Comparison of ENCODE assay signal across 17 cellular contexts in genomic region chr16:88491560-88492310, GRCh38. TPM values are rescaled to one million over a fixed set of nuclear protein-coding genes. Genes with fewer than 3 reads are reported as not detected.
DNase-seq lines count a peak whose midpoint lies in the region; ATAC-seq, FAIRE-seq and TF ChIP-seq lines count a peak whose summit lies in the region.
"Had no signal": no experiment of that assay in that cellular context is flagged by ENCODE, and none has a peak within 500 bp of the region (broad histone marks: within the 10 kb centered on the region; RNA-seq: fewer than 3 reads in every experiment).

No MANE protein-coding gene starts in this region.

- no peak for FAIRE-seq in H1 (lab: Jason Lieb, UNC)
- FAIRE-seq: H54 had no signal

- H3K4me3 Mint-ChIP-seq in activated naive CD4-positive, alpha-beta T cell treated with anti-CD3 and anti-CD28 coated beads for 36 hours, result no peak overlapping the region
- H3K4me3 Mint-ChIP-seq in nephron progenitor cell, result no peak overlapping the region
- H3K4me3 Mint-ChIP-seq: CD14-positive monocyte had no signal

- no peak overlapping the region for H4K91ac ChIP-seq in H1 (replicated peaks; ENCODE audit: insufficient read length, low read length)

- H3K56ac ChIP-seq in H1 (replicated peaks; ENCODE audit: insufficient read length, low read depth, low read length), result no peak overlapping the region

- H2BK12ac ChIP-seq in H1 (ENCODE audit: low read depth, low read length), result no peak overlapping the region

- H3K4me1 Mint-ChIP-seq in activated naive CD4-positive, alpha-beta T cell treated with anti-CD3 and anti-CD28 coated beads for 36 hours (ENCODE audit: low read depth), result no peaks in the 10 kb centered on the region
- H3K4me1 Mint-ChIP-seq in nephron progenitor cell, result peaks cover 4% of the 10 kb centered on the region
- H3K4me1 Mint-ChIP-seq: CD14-positive monocyte had no signal

- peak overlapping the region; percentile 68; the same call in 1 of the 2 replicates for H4K8ac ChIP-seq in H1 (ENCODE audit: extremely low read depth, insufficient read depth, low read length)

- H4K5ac ChIP-seq in H1 (ENCODE audit: insufficient read length, low read depth, low read length), result no peak overlapping the region

- no peak overlapping the region for H2AK5ac ChIP-seq in H1 (ENCODE audit: low read depth, low read length)

- no peak for TF ChIP-seq CTCF in H1 (IDR thresholded peaks at IDR 0.05; ENCODE audit: control extremely low read depth in 1 of 3, insufficient read depth in 1 of 3, low read depth in 1 of 3, low read length in 3 of 3)
- no peak for TF ChIP-seq CTCF in nephron progenitor cell (IDR thresholded peaks at IDR 0.05)
- TF ChIP-seq CTCF in vagina (IDR thresholded peaks at IDR 0.05), result no peak

- no peak overlapping the region for H3K18ac ChIP-seq in H1 (ENCODE audit: extremely low read depth, low read length)

- H2BK15ac ChIP-seq in H1 (ENCODE audit: low read length), result no peak overlapping the region

- no peaks in the 10 kb centered on the region for H3K79me1 ChIP-seq in H1 (ENCODE audit: low read depth, low read length)

- no peaks in the 10 kb centered on the region for H3K9me3 ChIP-seq in H1 (ENCODE audit: insufficient read depth in 2 of 2, low read depth in 1 of 2, low read length in 1 of 2)
- no peaks in the 10 kb centered on the region for H3K9me3 ChIP-seq in vagina

- TF ChIP-seq POLR2A in H1 (IDR thresholded peaks at IDR 0.05; ENCODE audit: control extremely low read depth in 1 of 2, low read depth in 2 of 2, low read length in 2 of 2), result no peak
- no peak for TF ChIP-seq POLR2A in vagina (IDR thresholded peaks at IDR 0.05)

- no peak overlapping the region for H2AFZ ChIP-seq in H1 (ENCODE audit: low read length)

- H3K36me3 ChIP-seq in H1 (ENCODE audit: control insufficient read depth in 2 of 4, insufficient read depth in 4 of 4, low read length in 3 of 4), result no peaks in the 10 kb centered on the region
- no peaks in the 10 kb centered on the region for H3K36me3 ChIP-seq in vagina

- TF ChIP-seq EP300 in H1 (IDR thresholded peaks at IDR 0.05; ENCODE audit: borderline replicate concordance in 1 of 2, low read depth in 2 of 2, low read length in 2 of 2), result no peak

- ATAC-seq in activated naive CD4-positive, alpha-beta T cell treated with anti-CD3 and anti-CD28 coated beads, Interleukin-2, amount 50 U/mL, for 72 hours, result no peak
- no peak for ATAC-seq in GM21723 (IDR thresholded peaks at IDR 0.05; ENCODE audit: unreplicated experiment)

- no peak overlapping the region for H3K4me2 ChIP-seq in H1 (ENCODE audit: insufficient read depth in 1 of 2, low read depth in 2 of 2, low read length in 2 of 2)

- H2BK20ac ChIP-seq in H1 (ENCODE audit: low read length), result no peak overlapping the region

- H3K79me2 ChIP-seq in H1 (ENCODE audit: control insufficient read depth in 1 of 2, insufficient read depth in 2 of 2, low read length in 2 of 2), result no peaks in the 10 kb centered on the region

- no peak overlapping the region for H2BK5ac ChIP-seq in H1 (ENCODE audit: low read depth, low read length)

- H3K4me1 ChIP-seq in H1 (replicated peaks in 1 of 4; ENCODE audit: control insufficient read depth in 3 of 4, insufficient read depth in 4 of 4, low read length in 3 of 4), result no peaks in the 10 kb centered on the region
- H3K4me1 ChIP-seq in vagina, result no peaks in the 10 kb centered on the region

- POLR2A ChIA-PET in H1 (lab: Charles Lee; ENCODE audit: partially characterized antibody), result no interaction called here

- no peak for TF ChIP-seq RAD21 in H1 (IDR thresholded peaks at IDR 0.05 in 1 of 2, conservative IDR thresholded peaks at IDR 0.05 in 1 of 2; ENCODE audit: low read depth in 2 of 2, low read length in 2 of 2)

- no peak for DNase-seq in activated naive CD4-positive, alpha-beta T cell treated with anti-CD3 and anti-CD28 coated beads, Interleukin-2, amount 50 U/mL, for 72 hours (ENCODE audit: low spot score in 2 of 2)
- no peak for DNase-seq in activated naive CD4-positive, alpha-beta T cell treated with anti-CD3 and anti-CD28 coated beads for 36 hours
- no peak for DNase-seq in H1 (ENCODE audit: low read depth in 1 of 2, low spot score in 2 of 2)
- DNase-seq in nephron progenitor cell, result no peak
- no peak for DNase-seq in NCI-H1105 treated with DMSO at 0.1 percent for 48 hours (lab: John Stamatoyannopoulos, UW)
- DNase-seq in NCI-H69 (lab: John Stamatoyannopoulos, UW), result no peak
- DNase-seq in vagina (ENCODE audit: extremely low spot score in 2 of 2), result no peak
- DNase-seq: 8988T, DND-41, GF-D8, NCI-H1436, NCI-H2029 treated with DMSO at 0.1 percent for 48 hours, NCI-H510A treated with DMSO at 0.1 percent for 48 hours, SHP77 treated with DMSO at 0.1 percent for 48 hours had no signal

- H3K23ac ChIP-seq in H1 (ENCODE audit: insufficient read length), result no peak overlapping the region

- H3K27me3 ChIP-seq in H1 (replicated peaks in 1 of 4; ENCODE audit: control insufficient read depth in 3 of 4, extremely low read depth in 1 of 4, insufficient read depth in 3 of 4, low read length in 3 of 4) (no peaks in the 10 kb centered on the region), vagina (no peaks in the 10 kb centered on the region)

- H2BK120ac ChIP-seq in H1 (replicated peaks; ENCODE audit: low read depth, low read length), result no peak overlapping the region

- no peak overlapping the region for H3K9ac ChIP-seq in H1 (replicated peaks in 1 of 4; ENCODE audit: extremely low read depth in 1 of 4, low read depth in 3 of 4, low read length in 3 of 4)

- CTCF ChIA-PET in activated naive CD4-positive, alpha-beta T cell treated with anti-CD3 and anti-CD28 coated beads for 36 hours (lab: Charles Lee), result no interaction called here
- CTCF ChIA-PET in H1 (lab: Charles Lee; ENCODE audit: partially characterized antibody), result interaction anchor here (0.7 to 3.3 kb wide), 6 partner anchors 13 to 779 kb away, joined by 3 to 22 read pairs (median 4); no protein-coding TSS in a partner anchor

- no peak overlapping the region for H3K4ac ChIP-seq in H1 (replicated peaks; ENCODE audit: insufficient read length, low read depth, low read length)

- peak overlapping the region; percentile 44 to 77 for H3K27ac Mint-ChIP-seq in activated naive CD4-positive, alpha-beta T cell treated with anti-CD3 and anti-CD28 coated beads, Interleukin-2, amount 50 U/mL, for 72 hours
- no peak overlapping the region for H3K27ac Mint-ChIP-seq in activated naive CD4-positive, alpha-beta T cell treated with anti-CD3 and anti-CD28 coated beads for 36 hours
- peak overlapping the region; percentile 33 for H3K27ac Mint-ChIP-seq in nephron progenitor cell
- H3K27ac Mint-ChIP-seq: CD14-positive monocyte had no signal

- H4K20me1 ChIP-seq in H1 (replicated peaks in 1 of 2; ENCODE audit: control insufficient read depth in 1 of 2, insufficient read depth in 2 of 2, low read length in 2 of 2), result peaks cover 0 to 4% of the 10 kb centered on the region in 2 experiments

- H3K27me3 Mint-ChIP-seq in activated naive CD4-positive, alpha-beta T cell treated with anti-CD3 and anti-CD28 coated beads for 36 hours (ENCODE audit: low read depth), result no peaks in the 10 kb centered on the region
- H3K27me3 Mint-ChIP-seq in nephron progenitor cell (ENCODE audit: low read depth, poor library complexity), result no peaks in the 10 kb centered on the region

- intact Hi-C loops in activated naive CD4-positive, alpha-beta T cell treated with anti-CD3 and anti-CD28 coated beads for 36 hours (cut with micrococcal nuclease), result no loop called here
- intact Hi-C loops in vagina (cut with DNase I), result no loop called here

- 87% methylated on average over 25 of the region's 28 CpGs; no CpG with 5 or more reads in 1 of the 2 experiments for WGBS in H1 (ENCODE audit: extremely low coverage in 1 of 2, insufficient coverage in 1 of 2, insufficient read length in 1 of 2, insufficient replicate concordance in 2 of 2, low coverage in 1 of 2, low lambda C conversion rate in 2 of 2, missing lambda C conversion rate in 1 of 2), 2 experiments

- H3K9me3 Mint-ChIP-seq in activated naive CD4-positive, alpha-beta T cell treated with anti-CD3 and anti-CD28 coated beads, Interleukin-2, amount 50 U/mL, for 72 hours, result no peaks in the 10 kb centered on the region
- no peaks in the 10 kb centered on the region for H3K9me3 Mint-ChIP-seq in activated naive CD4-positive, alpha-beta T cell treated with anti-CD3 and anti-CD28 coated beads for 36 hours
- no peaks in the 10 kb centered on the region for H3K9me3 Mint-ChIP-seq in nephron progenitor cell
- H3K9me3 Mint-ChIP-seq: CD14-positive monocyte had no signal

- no peaks in the 10 kb centered on the region for H3K36me3 Mint-ChIP-seq in activated naive CD4-positive, alpha-beta T cell treated with anti-CD3 and anti-CD28 coated beads, Interleukin-2, amount 50 U/mL, for 72 hours
- H3K36me3 Mint-ChIP-seq in activated naive CD4-positive, alpha-beta T cell treated with anti-CD3 and anti-CD28 coated beads for 36 hours (ENCODE audit: low read depth), result no peaks in the 10 kb centered on the region
- H3K36me3 Mint-ChIP-seq in nephron progenitor cell (ENCODE audit: low read depth), result no peaks in the 10 kb centered on the region
- H3K36me3 Mint-ChIP-seq: CD14-positive monocyte had no signal

- no peak overlapping the region for H3K27ac ChIP-seq in H1 (ENCODE audit: low read depth, low read length)
- no peak overlapping the region for H3K27ac ChIP-seq in vagina

- H3K14ac ChIP-seq in H1 (ENCODE audit: insufficient read length), result no peak overlapping the region

- H3K23me2 ChIP-seq in H1 (ENCODE audit: low read depth, low read length), result no peaks in the 10 kb centered on the region

- H3K4me3 ChIP-seq in H1 (ENCODE audit: extremely low read depth in 1 of 4, insufficient read depth in 2 of 4, low read depth in 3 of 4, low read length in 4 of 4) (no peak overlapping the region), vagina (no peak overlapping the region)

TF ChIP-seq in H1, 55 proteins besides CTCF, POLR2A, EP300 and RAD21 (continues in another document):
- TF ChIP-seq SRF (IDR thresholded peaks at IDR 0.05; ENCODE audit: low read depth, low read length), result no peak
- no peak for TF ChIP-seq SP1 (IDR thresholded peaks at IDR 0.05; ENCODE audit: low read depth, low read length)
- no peak for TF ChIP-seq ASH2L (IDR thresholded peaks at IDR 0.05; ENCODE audit: low read length)
- TF ChIP-seq CTBP2 (IDR thresholded peaks at IDR 0.05; ENCODE audit: borderline replicate concordance, insufficient read depth, insufficient read length, low read length), result no peak

RNA-seq across cellular contexts. Expression of gene ZFPM1, which starts 38.7 kb away (rescaled TPM):
- total RNA-seq in activated naive CD4-positive, alpha-beta T cell treated with anti-CD3 and anti-CD28 coated beads, Interleukin-2, amount 50 U/mL, for 72 hours, result 10 to 100 TPM; 15.5 to 25.1 TPM
- 10 to 100 TPM; 11.0 to 12.2 TPM for total RNA-seq in activated naive CD4-positive, alpha-beta T cell treated with anti-CD3 and anti-CD28 coated beads for 36 hours
- total RNA-seq in H1 (2021; fragmentation: NEBNext Ultra II Directional; extraction: Animal tissue kit (Norgen Biotek cat#: 25700)), result 3.4 and 4.8 TPM in 2 replicates
- polyA plus RNA-seq in H1 (2011; rRNA removed), result 0.74 and 1.4 TPM in 2 replicates
- polyA plus RNA-seq in H1 (2011; cell fraction: cytosol; rRNA removed), result 1.1 TPM
- polyA plus RNA-seq in H1 (2011; cell fraction: nucleus; rRNA removed), result 3.6 TPM
- polyA plus RNA-seq in H1 (2012, experiment 1 of 2), result 1.5 to 3.3 TPM (median 1.9 TPM) in 4 replicates
- polyA plus RNA-seq in H1 (2012, experiment 2 of 2), result 1.00 TPM
- polyA plus RNA-seq in H1 (2013, experiment 1 of 2), result 3.1 TPM
- 2.9 TPM for polyA plus RNA-seq in H1 (2013, experiment 2 of 2)
- 0.29 and 0.57 TPM in 2 replicates for polyA minus RNA-seq in H1 (2011; rRNA and poly(A)+ RNA removed)
- polyA minus RNA-seq in H1 (2011; cell fraction: cytosol; rRNA and poly(A)+ RNA removed), result 2.8 TPM
- 3.3 TPM for polyA minus RNA-seq in H1 (2011; cell fraction: nucleus; rRNA and poly(A)+ RNA removed)
- total RNA-seq in vagina, result 1.7 TPM
